Comparison of ENCODE assay signal across 21 cellular contexts in the genomic region with DNA sequence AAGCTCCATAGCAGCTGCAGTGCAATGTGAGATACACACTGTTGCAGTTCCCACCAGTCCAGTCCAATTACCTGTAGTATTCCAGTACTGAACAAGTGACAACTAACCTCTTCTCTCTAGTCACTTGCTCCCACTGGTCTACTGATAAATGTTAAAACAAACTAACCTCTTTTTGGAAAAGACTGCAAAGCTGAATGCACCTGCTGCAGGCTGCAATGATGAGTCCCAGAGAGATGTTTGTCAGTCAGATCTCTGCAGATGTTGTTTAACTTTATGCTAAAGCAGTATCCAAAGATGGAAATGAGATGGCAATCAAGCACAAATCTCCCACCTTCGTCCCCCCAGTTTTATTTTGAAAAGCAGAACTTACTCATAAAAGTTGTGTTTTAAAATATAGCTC. TPM values are rescaled to one million over a fixed set of nuclear protein-coding genes. Genes with fewer than 3 reads are reported as not detected.
DNase-seq lines count a peak whose midpoint lies in the region; ATAC-seq and TF ChIP-seq lines count a peak whose summit lies in the region.
"Had no signal": no experiment of that assay in that cellular context is flagged by ENCODE, and none has a peak within 500 bp of the region (broad histone marks: within the 10 kb centered on the region; RNA-seq: fewer than 3 reads in every experiment).

No MANE protein-coding gene starts in this region.

- ATAC-seq in WTC11, result no peak
- ATAC-seq: Right ventricle myocardium inferior had no signal

- POLR2A ChIA-PET in WTC11 (lab: Charles Lee), result no interaction called here

- H3K4me3 ChIP-seq in neural cell (ENCODE audit: low read length), result peak overlapping the region; percentile 84
- no peak overlapping the region for H3K4me3 ChIP-seq in stomach
- no peak overlapping the region for H3K4me3 ChIP-seq in adrenal gland
- H3K4me3 ChIP-seq: HAP-1, Peyer's patch had no signal

- TF ChIP-seq POLR2A in stomach (IDR thresholded peaks at IDR 0.05) (no peak), adrenal gland (IDR thresholded peaks at IDR 0.05) (no peak)

- H3K79me2 ChIP-seq in neural cell (replicated peaks; ENCODE audit: insufficient read depth, low read length), result peaks cover 100% of the 10 kb centered on the region

- H3K4me1 ChIP-seq in stomach (no peaks in the 10 kb centered on the region), adrenal gland (replicated peaks in 1 of 2) (no peaks in the 10 kb centered on the region)
- H3K4me1 ChIP-seq: BE2C, Peyer's patch had no signal

- no peak overlapping the region for H3K4me3 Mint-ChIP-seq in WTC11
- H3K4me3 Mint-ChIP-seq: CD4-positive, alpha-beta T cell had no signal

- H3K4me1 Mint-ChIP-seq in WTC11, result peaks cover 42% of the 10 kb centered on the region

- peak overlapping the region; percentile 17 for H3K4me2 ChIP-seq in neural cell (ENCODE audit: low read length)
- H3K4me2 ChIP-seq: SK-N-SH had no signal

- no peaks in the 10 kb centered on the region for H3F3A ChIP-seq in neural cell (ENCODE audit: insufficient read depth, low read length, poor library complexity, severe bottlenecking)

- no peaks in the 10 kb centered on the region for H3K9me3 Mint-ChIP-seq in WTC11
- H3K9me3 Mint-ChIP-seq: CD4-positive, alpha-beta T cell had no signal

- no peaks in the 10 kb centered on the region for H3K36me3 Mint-ChIP-seq in WTC11

- 58 to 80% (median 64%) methylated on average over 1 of the region's 1 CpG for WGBS in stomach, 5 donors
- WGBS in adrenal gland, 4 donors, result 62 to 80% (median 67%) methylated on average over 1 of the region's 1 CpG

- DNase-seq in NCI-H1092 treated with DMSO at 0.1 percent for 48 hours (lab: John Stamatoyannopoulos, UW) (peak; percentile 30), NCI-H1092 (lab: John Stamatoyannopoulos, UW) (no peak), NCI-H146 (lab: John Stamatoyannopoulos, UW) (peak; percentile 27), WTC11 (ENCODE audit: low spot score) (no peak), Kasumi-1 (lab: John Stamatoyannopoulos, UW) (no peak), stomach (no peak), adrenal gland (no peak)
- DNase-seq: BE2C; CD4-positive, alpha-beta T cell; IMR-90; Karpas-422; MM.1S; NCI-H1105 treated with DMSO at 0.1 percent for 48 hours; NCI-H2029; NCI-H774; Peyer's patch; SK-N-SH had no signal

- H4K20me1 ChIP-seq in neural cell (ENCODE audit: insufficient read depth), result no peaks in the 10 kb centered on the region

- intact Hi-C loops in stomach (cut with DNase I; ENCODE audit: low total_unique reads), result no loop called here
- intact Hi-C loops in adrenal gland (cut with DNase I), result no loop called here

- H3K9ac ChIP-seq in neural cell (ENCODE audit: low read length), result no peak overlapping the region
- H3K9ac ChIP-seq: SK-N-SH had no signal

- TF ChIP-seq RAD21 in neural cell (conservative IDR thresholded peaks at IDR 0.05), result no peak

- no peaks in the 10 kb centered on the region for H3K27me3 Mint-ChIP-seq in WTC11 (ENCODE audit: low read depth)

- no peak for TF ChIP-seq CTCF in WTC11 (IDR thresholded peaks at IDR 0.05)
- no peak for TF ChIP-seq CTCF in neural cell (IDR thresholded peaks at IDR 0.05; ENCODE audit: poor library complexity, severe bottlenecking)
- no peak for TF ChIP-seq CTCF in stomach (IDR thresholded peaks at IDR 0.05)
- no peak for TF ChIP-seq CTCF in adrenal gland (IDR thresholded peaks at IDR 0.05)

- H3K9me3 ChIP-seq in neural cell (ENCODE audit: low read length), result no peaks in the 10 kb centered on the region
- H3K9me3 ChIP-seq in stomach, result no peaks in the 10 kb centered on the region
- H3K9me3 ChIP-seq in adrenal gland (replicated peaks in 1 of 3), result no peaks in the 10 kb centered on the region
- H3K9me3 ChIP-seq: BE2C, HAP-1, Peyer's patch, SK-N-SH had no signal

- H3K9me2 ChIP-seq in neural cell (ENCODE audit: insufficient read depth, low read length), result no peaks in the 10 kb centered on the region
- H3K9me2 ChIP-seq: SK-N-SH had no signal

- TF ChIP-seq EP300 in neural cell (conservative IDR thresholded peaks at IDR 0.05; ENCODE audit: poor library complexity, severe bottlenecking) (no peak), stomach (IDR thresholded peaks at IDR 0.05) (no peak)

- CTCF ChIA-PET in WTC11 (lab: Charles Lee), result no interaction called here

- H2AFZ ChIP-seq in neural cell (ENCODE audit: low read depth, low read length), result no peak overlapping the region

- no peaks in the 10 kb centered on the region for H3K27me3 ChIP-seq in neural cell (ENCODE audit: insufficient read depth, low read depth, low read length)
- no peaks in the 10 kb centered on the region for H3K27me3 ChIP-seq in stomach
- H3K27me3 ChIP-seq in adrenal gland, result no peaks in the 10 kb centered on the region
- H3K27me3 ChIP-seq: BE2C, Peyer's patch had no signal

- peak overlapping the region; percentile 49; the same call in 1 of the 2 replicates for H3K27ac Mint-ChIP-seq in WTC11
- H3K27ac Mint-ChIP-seq: CD4-positive, alpha-beta T cell had no signal

- no peak overlapping the region for H3K27ac ChIP-seq in neural cell (ENCODE audit: low read length)
- H3K27ac ChIP-seq in stomach, result no peak overlapping the region
- H3K27ac ChIP-seq in adrenal gland, result no peak overlapping the region
- H3K27ac ChIP-seq: 22Rv1, Peyer's patch had no signal

- H3K36me3 ChIP-seq in neural cell (ENCODE audit: insufficient read depth, low read length) (peaks cover 6% of the 10 kb centered on the region), stomach (no peaks in the 10 kb centered on the region), adrenal gland (replicated peaks in 1 of 2) (no peaks in the 10 kb centered on the region)
- H3K36me3 ChIP-seq: BE2C, HAP-1, Peyer's patch had no signal

TF ChIP-seq in WTC11, 78 proteins besides CTCF, POLR2A, EP300 and RAD21 (continues in another document):
- no peak for TF ChIP-seq ARID4B (CRISPR knock-in tag; IDR thresholded peaks at IDR 0.05; ENCODE audit: borderline replicate concordance)

TF ChIP-seq in neural cell, 6 proteins besides CTCF, POLR2A, EP300 and RAD21:
- TF ChIP-seq, protein P1, sequence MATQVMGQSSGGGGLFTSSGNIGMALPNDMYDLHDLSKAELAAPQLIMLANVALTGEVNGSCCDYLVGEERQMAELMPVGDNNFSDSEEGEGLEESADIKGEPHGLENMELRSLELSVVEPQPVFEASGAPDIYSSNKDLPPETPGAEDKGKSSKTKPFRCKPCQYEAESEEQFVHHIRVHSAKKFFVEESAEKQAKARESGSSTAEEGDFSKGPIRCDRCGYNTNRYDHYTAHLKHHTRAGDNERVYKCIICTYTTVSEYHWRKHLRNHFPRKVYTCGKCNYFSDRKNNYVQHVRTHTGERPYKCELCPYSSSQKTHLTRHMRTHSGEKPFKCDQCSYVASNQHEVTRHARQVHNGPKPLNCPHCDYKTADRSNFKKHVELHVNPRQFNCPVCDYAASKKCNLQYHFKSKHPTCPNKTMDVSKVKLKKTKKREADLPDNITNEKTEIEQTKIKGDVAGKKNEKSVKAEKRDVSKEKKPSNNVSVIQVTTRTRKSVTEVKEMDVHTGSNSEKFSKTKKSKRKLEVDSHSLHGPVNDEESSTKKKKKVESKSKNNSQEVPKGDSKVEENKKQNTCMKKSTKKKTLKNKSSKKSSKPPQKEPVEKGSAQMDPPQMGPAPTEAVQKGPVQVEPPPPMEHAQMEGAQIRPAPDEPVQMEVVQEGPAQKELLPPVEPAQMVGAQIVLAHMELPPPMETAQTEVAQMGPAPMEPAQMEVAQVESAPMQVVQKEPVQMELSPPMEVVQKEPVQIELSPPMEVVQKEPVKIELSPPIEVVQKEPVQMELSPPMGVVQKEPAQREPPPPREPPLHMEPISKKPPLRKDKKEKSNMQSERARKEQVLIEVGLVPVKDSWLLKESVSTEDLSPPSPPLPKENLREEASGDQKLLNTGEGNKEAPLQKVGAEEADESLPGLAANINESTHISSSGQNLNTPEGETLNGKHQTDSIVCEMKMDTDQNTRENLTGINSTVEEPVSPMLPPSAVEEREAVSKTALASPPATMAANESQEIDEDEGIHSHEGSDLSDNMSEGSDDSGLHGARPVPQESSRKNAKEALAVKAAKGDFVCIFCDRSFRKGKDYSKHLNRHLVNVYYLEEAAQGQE (IDR thresholded peaks at IDR 0.05; ENCODE audit: borderline replicate concordance), result no peak
- no peak for TF ChIP-seq POLR2AphosphoS5 (IDR thresholded peaks at IDR 0.05)

RNA-seq across cellular contexts. Expression of gene NOVA1, which starts 7.8 kb away (rescaled TPM):
- 11.6 to 14.6 TPM (median 13.6 TPM) in 3 replicates for total RNA-seq in WTC11 (2021)
- 119 and 121 TPM in 2 replicates for polyA plus RNA-seq in neural cell
- polyA minus RNA-seq in neural cell, result 278 and 387 TPM in 2 replicates
- total RNA-seq in stomach, result 10 to 100 TPM in 3 of 5 donors, 1 to 10 TPM in 2; 2.6 to 25.1 (median 11.2) TPM
- 1 to 10 TPM; 1.0 to 7.5 (median 1.1) TPM for polyA plus RNA-seq in stomach
- total RNA-seq in adrenal gland, result 1 to 10 TPM in 7 of 8 donors, under 1 TPM in 1; 0.69 to 5.6 (median 3.1) TPM
- polyA plus RNA-seq in adrenal gland, result 10 to 100 TPM in 1 of 3 donors, 1 to 10 TPM in 2; 5.7 to 16.6 (median 6.7) TPM

Comparison
In these comparisons a context has a peak if more than half of its experiments do, and no peak if none do; other contexts are left out.
1. DNase-seq: peak in NCI-H1092 treated with DMSO at 0.1 percent for 48 hours (single experiment) and NCI-H146 (single experiment); none in NCI-H1092 (single experiment), WTC11 (single experiment), Kasumi-1 (0 of 2), stomach (single experiment) and adrenal gland (0 of 7).